In genomic region chr4:60981534-60981933, GRCh38 we compare ENCODE assay signal across 26 cellular contexts.
"Had no signal": no experiment of that assay in that cellular context is flagged by ENCODE, and none has a peak within 500 bp of the region (broad histone marks: within the 10 kb centered on the region; RNA-seq: fewer than 3 reads in every experiment).

No MANE protein-coding gene starts in this region.

- H3K36me3 ChIP-seq: brain microvascular endothelial cell, cardiac muscle cell, Peyer's patch, SJSA1 had no signal

- FAIRE-seq: colon had no signal

- ATAC-seq: activated CD4-positive, alpha-beta T cell treated with anti-CD3 and anti-CD28 coated beads for 36 hours; activated T-helper 17 cell treated with anti-CD3 and anti-CD28 coated beads, Interleukin-2, amount 50 U/mL, for 72 hours; T-helper 17 cell had no signal

- DNase-seq: activated CD4-positive, alpha-beta memory T cell treated with anti-CD3 and anti-CD28 coated beads, Interleukin-2, amount 10 ng/mL, durations not matched to agents 7 days and 5 days; activated CD4-positive, alpha-beta T cell treated with anti-CD3 and anti-CD28 coated beads for 36 hours; activated CD4-positive, alpha-beta T cell treated with anti-CD3 and anti-CD28 coated beads, Interleukin-2, amount 50 U/mL, for 1 hour; activated CD4-positive, CD25-positive, alpha-beta regulatory T cell; activated gamma-delta T cell; activated naive CD4-positive, alpha-beta T cell treated with anti-CD3 and anti-CD28 coated beads for 36 hours; activated T-cell treated with anti-CD3 and anti-CD28 coated beads for 4 hours; activated T-cell treated with anti-CD3 and anti-CD28 coated beads, Interleukin-2, amount 50 U/mL, for 48 hours; brain microvascular endothelial cell; cerebellar nuclear complex; KG1; NCI-H1092; NCI-H1436; NCI-H1694 treated with DMSO at 0.1 percent for 48 hours; NCI-H2081; NCI-H510A treated with DMSO at 0.1 percent for 48 hours; NCI-H69; Peyer's patch; Right ventricle myocardium superior; T-helper 17 cell; T-helper 9 cell had no signal

- H3K27ac ChIP-seq: brain microvascular endothelial cell, cardiac muscle cell, Peyer's patch, RWPE1, SJSA1 had no signal

- H3K4me3 ChIP-seq: cardiac muscle cell, Peyer's patch, SJSA1 had no signal

- H3K4me1 ChIP-seq: Peyer's patch, SJSA1 had no signal

- H3K9me3 ChIP-seq: Peyer's patch, SJSA1 had no signal

- H3K27me3 ChIP-seq: brain microvascular endothelial cell, cardiac muscle cell, Peyer's patch, SJSA1 had no signal
